ENCODE assay signal across 11 cellular contexts in genomic region chr2:28343184-28343942, GRCh38. TPM values are rescaled to one million over a fixed set of nuclear protein-coding genes. Genes with fewer than 3 reads are reported as not detected.
A peak's percentile ranks its signal among the peaks of the same experiment; 100 is the strongest.
DNase-seq lines count a peak whose midpoint lies in the region; ATAC-seq and TF ChIP-seq lines count a peak whose summit lies in the region.
"Had no signal": no experiment of that assay in that cellular context is flagged by ENCODE, and none has a peak within 500 bp of the region (broad histone marks: within the 10 kb centered on the region; RNA-seq: fewer than 3 reads in every experiment).

No MANE protein-coding gene starts in this region.

- intact Hi-C loops in left lung (cut with DNase I): no loop called here

- WGBS in suprapubic skin: 81% methylated on average over 5 of the region's 5 CpGs

- H3K36me3 ChIP-seq in left lung: peaks cover 0 to 5% of the 10 kb centered on the region in 2 donors
- no peaks in the 10 kb centered on the region for H3K36me3 ChIP-seq in suprapubic skin
- H3K36me3 ChIP-seq in SJCRH30: no peaks in the 10 kb centered on the region

- no peaks in the 10 kb centered on the region for H3K9me3 Mint-ChIP-seq in T-cell

- DNase-seq in KBM-7: peak; percentile 79
- DNase-seq in T-cell: no peak
- peak in 1 of 2 donors; percentile 11 for DNase-seq in left lung
- no peak for DNase-seq in suprapubic skin (ENCODE audit: low spot score in 2 of 2)
- no peak for DNase-seq in NCI-H69 (lab: John Stamatoyannopoulos, UW)
- no peak for DNase-seq in SJCRH30
- DNase-seq in stimulated activated CD4-positive, alpha-beta T cell treated with anti-CD3 and anti-CD28 coated beads, Interleukin-4, amount 100 ng/mL, for 4 hours: no peak
- DNase-seq in DMS 273 (lab: John Stamatoyannopoulos, UW; ENCODE audit: unreplicated experiment): no peak
- DNase-seq: activated T-cell treated with anti-CD3 and anti-CD28 coated beads for 4 hours, Caco-2, NCI-H1694 had no signal

- H3K4me1 ChIP-seq in left lung: peaks cover 3 to 16% of the 10 kb centered on the region in 2 donors
- peaks cover 57% of the 10 kb centered on the region for H3K4me1 ChIP-seq in suprapubic skin
- peaks cover 45% of the 10 kb centered on the region for H3K4me1 ChIP-seq in SJCRH30

- CTCF ChIA-PET in T-cell (lab: Charles Lee): interaction anchor here in 1 of 2 donors (0.6 kb wide), 1 partner anchor 20 kb away, joined by 5 read pairs; no protein-coding TSS in a partner anchor

- H3K27me3 Mint-ChIP-seq in T-cell: no peaks in the 10 kb centered on the region

- no peak for TF ChIP-seq CTCF in left lung (IDR thresholded peaks at IDR 0.05)
- TF ChIP-seq CTCF in suprapubic skin (IDR thresholded peaks at IDR 0.05): no peak

- H3K4me3 ChIP-seq in left lung (no peak overlapping the region), suprapubic skin (no peak overlapping the region), SJCRH30 (no peak overlapping the region)

- H3K27me3 ChIP-seq in left lung: no peaks in the 10 kb centered on the region
- H3K27me3 ChIP-seq in suprapubic skin: no peaks in the 10 kb centered on the region
- no peaks in the 10 kb centered on the region for H3K27me3 ChIP-seq in SJCRH30

- H3K27ac Mint-ChIP-seq in T-cell: peak overlapping the region; percentile 16 to 52

- ATAC-seq in T-cell (replicated peaks in 1 of 4) (no peak), left lung (no peak)

- H3K9me3 ChIP-seq in left lung: no peaks in the 10 kb centered on the region
- H3K9me3 ChIP-seq in suprapubic skin: no peaks in the 10 kb centered on the region
- no peaks in the 10 kb centered on the region for H3K9me3 ChIP-seq in SJCRH30 (replicated peaks)
- H3K9me3 ChIP-seq: Caco-2 had no signal

- POLR2A ChIA-PET in T-cell (lab: Charles Lee): no interaction called here

- TF ChIP-seq POLR2A in suprapubic skin (IDR thresholded peaks at IDR 0.05): no peak

- H3K27ac ChIP-seq in left lung (peak overlapping the region; percentile 23 to 54), suprapubic skin (peak overlapping the region; percentile 64), SJCRH30 (no peak overlapping the region)

- peaks cover 12 to 20% (median 18%) of the 10 kb centered on the region in 3 donors for H3K4me1 Mint-ChIP-seq in T-cell

- in situ Hi-C loops in KBM-7 (cut with MboI; ENCODE audit: low pct_unique_long_range_greater_than_20kb, low sequenced_read_pairs): no loop called here

- H3K36me3 Mint-ChIP-seq in T-cell: peaks cover 8% of the 10 kb centered on the region

- TF ChIP-seq EP300 in suprapubic skin (IDR thresholded peaks at IDR 0.05): no peak

- no peak overlapping the region for H3K4me3 Mint-ChIP-seq in T-cell

RNA-seq across cellular contexts. Expression of gene FOSL2, which starts 49.3 kb away (rescaled TPM):
- total RNA-seq in T-cell: 100 to 1,000 TPM in 1 of 5 donors, 10 to 100 TPM in 3, 1 to 10 TPM in 1; 9.7 to 144 (median 18.5) TPM
- total RNA-seq in left lung: 100 to 1,000 TPM in 1 of 2 donors, 10 to 100 TPM in 1; 83.4 to 114 TPM
- total RNA-seq in suprapubic skin: 100 to 1,000 TPM; 298 to 370 (median 337) TPM
- 30.0 and 30.7 TPM in 2 replicates for total RNA-seq in SJCRH30 (2014; rRNA removed; shearing (Covaris generic))
